ENCODE assay signal across 16 cellular contexts in genomic region chr18:12053312-12053711, GRCh38. TPM values are rescaled to one million over a fixed set of nuclear protein-coding genes. Genes with fewer than 3 reads are reported as not detected.
A peak's percentile ranks its signal among the peaks of the same experiment; 100 is the strongest.
DNase-seq lines count a peak whose midpoint lies in the region; ATAC-seq and TF ChIP-seq lines count a peak whose summit lies in the region.
"Had no signal": no experiment of that assay in that cellular context is flagged by ENCODE, and none has a peak within 500 bp of the region (broad histone marks: within the 10 kb centered on the region; RNA-seq: fewer than 3 reads in every experiment).

No MANE protein-coding gene starts in this region.

- H3K36me3 ChIP-seq in HAP-1 (replicated peaks) = no peaks in the 10 kb centered on the region
- H3K36me3 ChIP-seq: SJSA1, suprapubic skin had no signal

- H3K4me3 ChIP-seq in HAP-1 = no peak overlapping the region
- H3K4me3 ChIP-seq: SJSA1, suprapubic skin had no signal

- in situ Hi-C loops in HAP-1 (cut with MboI; ENCODE audit: low sequenced_read_pairs) = no loop called here

- ATAC-seq in GM19455 (IDR thresholded peaks at IDR 0.05; ENCODE audit: unreplicated experiment) = peak; percentile 43
- peak; percentile 51 for ATAC-seq in HG03159 (IDR thresholded peaks at IDR 0.05; ENCODE audit: unreplicated experiment)
- no peak for ATAC-seq in left lobe of liver
- ATAC-seq: esophagus mucosa had no signal

- H3K4me1 ChIP-seq in HAP-1 = no peaks in the 10 kb centered on the region
- H3K4me1 ChIP-seq: SJSA1, suprapubic skin had no signal

- no peaks in the 10 kb centered on the region for H3K27me3 Mint-ChIP-seq in CD14-positive monocyte (ENCODE audit: low read depth in 3 of 3)

- H3K4me3 Mint-ChIP-seq in CD14-positive monocyte = peak overlapping the region in 1 of 2 donors; percentile 56
- H3K4me3 Mint-ChIP-seq: activated CD4-positive, alpha-beta T cell treated with anti-CD3 and anti-CD28 coated beads, Interleukin-2, amount 10 ng/mL, durations not matched to agents 7 days and 5 days had no signal

- H3K9me3 Mint-ChIP-seq in CD14-positive monocyte = no peaks in the 10 kb centered on the region
- H3K9me3 Mint-ChIP-seq: activated CD4-positive, alpha-beta T cell treated with anti-CD3 and anti-CD28 coated beads, Interleukin-2, amount 10 ng/mL, durations not matched to agents 7 days and 5 days had no signal

- peak overlapping the region; percentile 31 to 84 (median 65) for H3K27ac Mint-ChIP-seq in CD14-positive monocyte
- H3K27ac Mint-ChIP-seq: activated CD4-positive, alpha-beta T cell treated with anti-CD3 and anti-CD28 coated beads, Interleukin-2, amount 10 ng/mL, durations not matched to agents 7 days and 5 days had no signal

- TF ChIP-seq CTCF in CD14-positive monocyte (IDR thresholded peaks at IDR 0.05) = no peak

- peaks cover 40% of the 10 kb centered on the region for H3K4me1 Mint-ChIP-seq in CD14-positive monocyte
- H3K4me1 Mint-ChIP-seq: activated CD4-positive, alpha-beta T cell treated with anti-CD3 and anti-CD28 coated beads, Interleukin-2, amount 10 ng/mL, durations not matched to agents 7 days and 5 days had no signal

- H3K27me3 ChIP-seq in HAP-1 (ENCODE audit: low read depth) = peaks cover 3% of the 10 kb centered on the region; the same call in 1 of the 2 replicates
- H3K27me3 ChIP-seq: SJSA1, suprapubic skin had no signal

- H3K9me3 ChIP-seq in HAP-1 = no peaks in the 10 kb centered on the region
- H3K9me3 ChIP-seq: SJSA1, suprapubic skin had no signal

- intact Hi-C loops in CD14-positive monocyte (cut with micrococcal nuclease) = no loop called here

- no peak for DNase-seq in CD14-positive monocyte (ENCODE audit: low spot score)
- peak; percentile 37 for DNase-seq in OCI-M1 (lab: John Stamatoyannopoulos, UW)
- no peak for DNase-seq in DMS79 treated with DMSO at 0.1 percent for 48 hours (lab: John Stamatoyannopoulos, UW)
- DNase-seq in hypothalamus (lab: John Stamatoyannopoulos, UW) = no peak
- no peak for DNase-seq in left lobe of liver (ENCODE audit: low spot score)
- no peak for DNase-seq in HAP-1 (ENCODE audit: low spot score in 2 of 2)
- DNase-seq: activated CD4-positive, alpha-beta T cell treated with anti-CD3 and anti-CD28 coated beads, Interleukin-2, amount 10 ng/mL, durations not matched to agents 7 days and 5 days; activated gamma-delta T cell treated with Interleukin-2 at 50 U/mL for 16 hours; midbrain had no signal

- no peaks in the 10 kb centered on the region for H3K36me3 Mint-ChIP-seq in CD14-positive monocyte

RNA-seq across cellular contexts. Expression of gene ANKRD62, which starts 40.3 kb away (rescaled TPM):
- not detected for polyA plus RNA-seq in CD14-positive monocyte
- total RNA-seq in left lobe of liver = not detected
- total RNA-seq: activated CD4-positive, alpha-beta T cell treated with anti-CD3 and anti-CD28 coated beads, Interleukin-2, amount 10 ng/mL, durations not matched to agents 7 days and 5 days; LHCN-M2; pulmonary artery endothelial cell; SJSA1 had no signal
